ENCODE assay signal across 8 cellular contexts in genomic region chr17:49764559-49765180, GRCh38. TPM values are rescaled to one million over a fixed set of nuclear protein-coding genes. Genes with fewer than 3 reads are reported as not detected.
DNase-seq lines count a peak whose midpoint lies in the region; ATAC-seq and TF ChIP-seq lines count a peak whose summit lies in the region.

No MANE protein-coding gene starts in this region.

- DNase-seq in Peyer's patch (no peak), esophagus muscularis mucosa (ENCODE audit: extremely low spot score) (no peak), prostate gland (ENCODE audit: low spot score) (no peak), middle frontal gyrus (ENCODE audit: extremely low spot score, low spot score) (no peak), DMS153 treated with DMSO at 0.1 percent for 48 hours (lab: John Stamatoyannopoulos, UW; ENCODE audit: unreplicated experiment) (no peak), NCI-H2227 (lab: John Stamatoyannopoulos, UW; ENCODE audit: unreplicated experiment) (no peak)

- peak overlapping the region in 2 of 4 donors; percentile 4 to 97 for H3K27ac ChIP-seq in Peyer's patch
- peak overlapping the region; percentile 84 to 90 (median 88) for H3K27ac ChIP-seq in esophagus muscularis mucosa (replicated peaks in 1 of 4)
- H3K27ac ChIP-seq in prostate gland, result peak overlapping the region in 1 of 2 donors; percentile 11

- TF ChIP-seq CTCF in Peyer's patch (IDR thresholded peaks at IDR 0.05) (no peak), esophagus muscularis mucosa (IDR thresholded peaks at IDR 0.05) (no peak), prostate gland (IDR thresholded peaks at IDR 0.05) (no peak)

- WGBS in esophagus muscularis mucosa, result 21% methylated on average over 8 of the region's 8 CpGs
- 6% methylated on average over 8 of the region's 8 CpGs for WGBS in prostate gland

- no peak for TF ChIP-seq EP300 in esophagus muscularis mucosa (IDR thresholded peaks at IDR 0.05)

- intact Hi-C loops in esophagus muscularis mucosa (cut with DNase I), result loop anchor here (5.0 kb wide), 1 partner anchor 37 kb away; no protein-coding TSS in a partner anchor
- intact Hi-C loops in prostate gland (cut with DNase I), result no loop called here

- peak overlapping the region; percentile 90 for H3K4me3 ChIP-seq in GM08714 (ENCODE audit: low read length)
- peak overlapping the region; percentile 79 to 89 (median 86) for H3K4me3 ChIP-seq in Peyer's patch
- peak overlapping the region; percentile 87 to 93 (median 90) for H3K4me3 ChIP-seq in esophagus muscularis mucosa
- peak overlapping the region; percentile 12 to 94 for H3K4me3 ChIP-seq in prostate gland

- H3K9me3 ChIP-seq in Peyer's patch, result no peaks in the 10 kb centered on the region
- H3K9me3 ChIP-seq in esophagus muscularis mucosa, result no peaks in the 10 kb centered on the region
- H3K9me3 ChIP-seq in prostate gland, result no peaks in the 10 kb centered on the region

- H3K36me3 ChIP-seq in Peyer's patch, result no peaks in the 10 kb centered on the region
- no peaks in the 10 kb centered on the region for H3K36me3 ChIP-seq in esophagus muscularis mucosa
- no peaks in the 10 kb centered on the region for H3K36me3 ChIP-seq in prostate gland

- no peak for TF ChIP-seq POLR2A in Peyer's patch (IDR thresholded peaks at IDR 0.05)
- TF ChIP-seq POLR2A in esophagus muscularis mucosa (IDR thresholded peaks at IDR 0.05; ENCODE audit: low read depth), result no peak
- no peak for TF ChIP-seq POLR2A in prostate gland (IDR thresholded peaks at IDR 0.05)

- H3K4me1 ChIP-seq in Peyer's patch (peaks cover 0 to 21% (median 6%) of the 10 kb centered on the region in 4 donors), esophagus muscularis mucosa (peaks cover 10 to 49% (median 39%) of the 10 kb centered on the region in 4 donors), prostate gland (replicated peaks) (no peaks in the 10 kb centered on the region)

- no peak for ATAC-seq in HG03159 (IDR thresholded peaks at IDR 0.05; ENCODE audit: unreplicated experiment)

- H3K27me3 ChIP-seq in Peyer's patch (no peaks in the 10 kb centered on the region), esophagus muscularis mucosa (no peaks in the 10 kb centered on the region), prostate gland (replicated peaks; ENCODE audit: insufficient read depth) (no peaks in the 10 kb centered on the region)

RNA-seq across cellular contexts. Expression of gene FAM117A, which starts 0.7 kb away (rescaled TPM):
- total RNA-seq in Peyer's patch (10 to 100 TPM in 1 of 4 donors, 1 to 10 TPM in 3; 6.5 to 16.5 (median 9.4) TPM), esophagus muscularis mucosa (10 to 100 TPM; 13.3 to 33.0 (median 24.8) TPM), prostate gland (10 to 100 TPM; 30.9 to 46.4 TPM)

RNA-seq across cellular contexts. Expression of gene KAT7, which starts 23.8 kb away (rescaled TPM):
- 10 to 100 TPM; 44.3 to 50.9 (median 45.3) TPM for total RNA-seq in Peyer's patch
- total RNA-seq in esophagus muscularis mucosa, result 10 to 100 TPM; 29.5 to 48.1 (median 43.4) TPM
- 10 to 100 TPM; 48.3 to 78.6 TPM for total RNA-seq in prostate gland

RNA-seq across cellular contexts. Expression of gene SLC35B1, which starts 56.9 kb away (rescaled TPM):
- total RNA-seq in Peyer's patch (100 to 1,000 TPM in 1 of 4 donors, 10 to 100 TPM in 3; 42.1 to 115 (median 78.2) TPM), esophagus muscularis mucosa (10 to 100 TPM; 17.0 to 25.3 (median 18.4) TPM), prostate gland (10 to 100 TPM; 31.0 to 81.0 TPM)
